Comparison of ENCODE assay signal across 1 cellular context in genomic region chr5:148855249-148856008, GRCh38.
TF ChIP-seq lines count a peak whose summit lies in the region.

No MANE protein-coding gene starts in this region.

TF ChIP-seq in GM12878, 131 proteins besides CTCF, POLR2A, EP300 and RAD21 (continued from another document):
- TF ChIP-seq, protein P1, sequence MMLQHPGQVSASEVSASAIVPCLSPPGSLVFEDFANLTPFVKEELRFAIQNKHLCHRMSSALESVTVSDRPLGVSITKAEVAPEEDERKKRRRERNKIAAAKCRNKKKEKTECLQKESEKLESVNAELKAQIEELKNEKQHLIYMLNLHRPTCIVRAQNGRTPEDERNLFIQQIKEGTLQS (IDR thresholded peaks at IDR 0.05; ENCODE audit: borderline replicate concordance, extremely low read depth, low read depth, low read length) = no peak
- no peak for TF ChIP-seq SREBF1 (IDR thresholded peaks at IDR 0.05; ENCODE audit: low read length)
- TF ChIP-seq USF1 (IDR thresholded peaks at IDR 0.05; ENCODE audit: borderline replicate concordance, extremely low read length, insufficient read depth, low read depth, low read length) = no peak
- TF ChIP-seq SMAD1 (IDR thresholded peaks at IDR 0.05; ENCODE audit: low read depth, partially characterized antibody) = no peak
- TF ChIP-seq GATAD2B (conservative IDR thresholded peaks at IDR 0.05; ENCODE audit: low read depth) = no peak
- no peak for TF ChIP-seq IKZF1 (conservative IDR thresholded peaks at IDR 0.05)
- TF ChIP-seq RBBP5 (conservative IDR thresholded peaks at IDR 0.05) = no peak
- no peak for TF ChIP-seq SMAD5 (IDR thresholded peaks at IDR 0.05; ENCODE audit: low read depth)
- no peak for TF ChIP-seq ZBED1 (IDR thresholded peaks at IDR 0.05; ENCODE audit: borderline replicate concordance)
- no peak for TF ChIP-seq NBN (IDR thresholded peaks at IDR 0.05)
- TF ChIP-seq, protein P2, sequence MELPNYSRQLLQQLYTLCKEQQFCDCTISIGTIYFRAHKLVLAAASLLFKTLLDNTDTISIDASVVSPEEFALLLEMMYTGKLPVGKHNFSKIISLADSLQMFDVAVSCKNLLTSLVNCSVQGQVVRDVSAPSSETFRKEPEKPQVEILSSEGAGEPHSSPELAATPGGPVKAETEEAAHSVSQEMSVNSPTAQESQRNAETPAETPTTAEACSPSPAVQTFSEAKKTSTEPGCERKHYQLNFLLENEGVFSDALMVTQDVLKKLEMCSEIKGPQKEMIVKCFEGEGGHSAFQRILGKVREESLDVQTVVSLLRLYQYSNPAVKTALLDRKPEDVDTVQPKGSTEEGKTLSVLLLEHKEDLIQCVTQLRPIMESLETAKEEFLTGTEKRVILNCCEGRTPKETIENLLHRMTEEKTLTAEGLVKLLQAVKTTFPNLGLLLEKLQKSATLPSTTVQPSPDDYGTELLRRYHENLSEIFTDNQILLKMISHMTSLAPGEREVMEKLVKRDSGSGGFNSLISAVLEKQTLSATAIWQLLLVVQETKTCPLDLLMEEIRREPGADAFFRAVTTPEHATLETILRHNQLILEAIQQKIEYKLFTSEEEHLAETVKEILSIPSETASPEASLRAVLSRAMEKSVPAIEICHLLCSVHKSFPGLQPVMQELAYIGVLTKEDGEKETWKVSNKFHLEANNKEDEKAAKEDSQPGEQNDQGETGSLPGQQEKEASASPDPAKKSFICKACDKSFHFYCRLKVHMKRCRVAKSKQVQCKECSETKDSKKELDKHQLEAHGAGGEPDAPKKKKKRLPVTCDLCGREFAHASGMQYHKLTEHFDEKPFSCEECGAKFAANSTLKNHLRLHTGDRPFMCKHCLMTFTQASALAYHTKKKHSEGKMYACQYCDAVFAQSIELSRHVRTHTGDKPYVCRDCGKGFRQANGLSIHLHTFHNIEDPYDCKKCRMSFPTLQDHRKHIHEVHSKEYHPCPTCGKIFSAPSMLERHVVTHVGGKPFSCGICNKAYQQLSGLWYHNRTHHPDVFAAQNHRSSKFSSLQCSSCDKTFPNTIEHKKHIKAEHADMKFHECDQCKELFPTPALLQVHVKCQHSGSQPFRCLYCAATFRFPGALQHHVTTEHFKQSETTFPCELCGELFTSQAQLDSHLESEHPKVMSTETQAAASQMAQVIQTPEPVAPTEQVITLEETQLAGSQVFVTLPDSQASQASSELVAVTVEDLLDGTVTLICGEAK (IDR thresholded peaks at IDR 0.05; ENCODE audit: borderline replicate concordance) = no peak
